14 cellular contexts compared by ENCODE assay signal in the genomic region with DNA sequence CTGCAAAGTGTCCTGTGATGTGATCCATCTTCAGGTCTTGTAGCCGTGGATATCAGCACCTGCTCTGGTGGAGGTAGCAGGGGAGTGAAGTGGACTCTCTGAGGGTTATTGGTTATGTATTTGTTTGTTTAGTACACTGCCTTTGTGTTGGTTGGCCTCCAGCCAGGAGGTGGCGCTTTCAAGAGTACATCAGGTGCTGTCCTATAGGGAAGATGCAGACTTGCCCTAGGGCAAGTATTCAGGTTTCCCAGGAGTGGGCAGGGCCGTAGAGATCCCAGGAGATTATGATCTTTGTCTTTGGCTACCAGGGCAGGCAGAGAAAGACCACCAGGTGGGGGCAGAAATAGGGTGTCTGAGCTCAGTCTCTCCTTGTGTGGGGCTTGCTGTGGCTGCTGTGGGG.
DNase-seq lines count a peak whose midpoint lies in the region; ATAC-seq and TF ChIP-seq lines count a peak whose summit lies in the region.
"Had no signal": no experiment of that assay in that cellular context is flagged by ENCODE, and none has a peak within 500 bp of the region (broad histone marks: within the 10 kb centered on the region; RNA-seq: fewer than 3 reads in every experiment).

No MANE protein-coding gene starts in this region.

- H3K9me2 ChIP-seq in Karpas-422 (replicated peaks; ENCODE audit: insufficient read depth, low read length): no peaks in the 10 kb centered on the region

- H3K4me3 ChIP-seq in Karpas-422 (ENCODE audit: low read length) (no peak overlapping the region), mucosa of descending colon (no peak overlapping the region), spleen (no peak overlapping the region)

- H4K20me1 ChIP-seq in Karpas-422 (ENCODE audit: insufficient read depth, low read depth, low read length): no peaks in the 10 kb centered on the region

- H3K36me3 ChIP-seq in Karpas-422 (ENCODE audit: insufficient read depth, low read length): no peaks in the 10 kb centered on the region
- H3K36me3 ChIP-seq in mucosa of descending colon (ENCODE audit: low read depth): no peaks in the 10 kb centered on the region
- no peaks in the 10 kb centered on the region for H3K36me3 ChIP-seq in spleen

- peaks cover 14% of the 10 kb centered on the region for H3K4me1 Mint-ChIP-seq in stimulated activated memory B cell treated with anti-CD40 and anti-IgM and Interleukin-4, amounts not matched to agents 10 μg/mL and 1 μg/mL and 100 μg/mL, for 72 hours
- H3K4me1 Mint-ChIP-seq: CD14-positive monocyte had no signal

- DNase-seq in DMS79 treated with DMSO at 0.1 percent for 48 hours (lab: John Stamatoyannopoulos, UW): peak; percentile 23
- DNase-seq in Karpas-422: peak; percentile 53
- DNase-seq in NCI-H69 (lab: John Stamatoyannopoulos, UW): peak; percentile 81
- peak in 2 of 3 donors; percentile 21 to 22 for DNase-seq in mucosa of descending colon
- no peak for DNase-seq in spleen
- no peak for DNase-seq in left cardiac atrium
- DNase-seq: cerebellar nuclear complex; HFFc6; stimulated activated naive CD8-positive, alpha-beta T cell treated with anti-CD3 and anti-CD28 coated beads, Interleukin-15, Interleukin-2, amounts not matched to agents 100 U/mL and 50 U/mL, for 24 hours had no signal

- no peak overlapping the region for H3K4me3 Mint-ChIP-seq in stimulated activated memory B cell treated with anti-CD40 and anti-IgM and Interleukin-4, amounts not matched to agents 10 μg/mL and 1 μg/mL and 100 μg/mL, for 72 hours
- H3K4me3 Mint-ChIP-seq: CD14-positive monocyte; HFFc6; T-helper 1 cell treated with Interleukin-12 subunit alpha and Interleukin-12 subunit beta and Interleukin-4 antibody, amounts not matched to agents 30 μg/mL and 1 μg/mL, for 36 hours had no signal

- ATAC-seq in mucosa of descending colon: no peak
- ATAC-seq in stimulated activated memory B cell treated with anti-CD40 and anti-IgM and Interleukin-4, amounts not matched to agents 10 μg/mL and 1 μg/mL and 100 μg/mL, for 72 hours: no peak
- no peak for ATAC-seq in left cardiac atrium
- ATAC-seq in HG02763 (IDR thresholded peaks at IDR 0.05; ENCODE audit: unreplicated experiment): no peak
- ATAC-seq: activated naive CD4-positive, alpha-beta T cell treated with anti-CD3 and anti-CD28 coated beads, Interleukin-2, amount 50 U/mL, for 72 hours; stimulated activated naive CD8-positive, alpha-beta T cell treated with anti-CD3 and anti-CD28 coated beads, Interleukin-15, Interleukin-2, amounts not matched to agents 100 U/mL and 50 U/mL, for 24 hours had no signal

- no peaks in the 10 kb centered on the region for H3K9me3 ChIP-seq in Karpas-422 (ENCODE audit: low read length)
- H3K9me3 ChIP-seq in mucosa of descending colon: no peaks in the 10 kb centered on the region
- no peaks in the 10 kb centered on the region for H3K9me3 ChIP-seq in spleen

- no peak overlapping the region for H3K4me2 ChIP-seq in Karpas-422 (ENCODE audit: low read depth, low read length, poor library complexity, severe bottlenecking)

- no peaks in the 10 kb centered on the region for H3K27me3 ChIP-seq in Karpas-422 (ENCODE audit: low read length)
- H3K27me3 ChIP-seq in spleen (replicated peaks in 1 of 7): no peaks in the 10 kb centered on the region

- H3K36me3 Mint-ChIP-seq in stimulated activated memory B cell treated with anti-CD40 and anti-IgM and Interleukin-4, amounts not matched to agents 10 μg/mL and 1 μg/mL and 100 μg/mL, for 72 hours: no peaks in the 10 kb centered on the region
- H3K36me3 Mint-ChIP-seq: activated naive CD4-positive, alpha-beta T cell treated with anti-CD3 and anti-CD28 coated beads, Interleukin-2, amount 50 U/mL, for 72 hours; CD14-positive monocyte had no signal

- intact Hi-C loops in mucosa of descending colon (cut with DNase I, micrococcal nuclease) (no loop called here), spleen (cut with DNase I; ENCODE audit: low total_unique reads) (no loop called here), left cardiac atrium (cut with DNase I) (no loop called here)

- TF ChIP-seq POLR2A in spleen (IDR thresholded peaks at IDR 0.05): no peak

- H3K9me3 Mint-ChIP-seq in stimulated activated memory B cell treated with anti-CD40 and anti-IgM and Interleukin-4, amounts not matched to agents 10 μg/mL and 1 μg/mL and 100 μg/mL, for 72 hours: peaks cover 2% of the 10 kb centered on the region

- no peak overlapping the region for H3K27ac Mint-ChIP-seq in stimulated activated memory B cell treated with anti-CD40 and anti-IgM and Interleukin-4, amounts not matched to agents 10 μg/mL and 1 μg/mL and 100 μg/mL, for 72 hours
- H3K27ac Mint-ChIP-seq: activated naive CD4-positive, alpha-beta T cell treated with anti-CD3 and anti-CD28 coated beads, Interleukin-2, amount 50 U/mL, for 72 hours; CD14-positive monocyte; HFFc6; T-helper 1 cell treated with Interleukin-12 subunit alpha and Interleukin-12 subunit beta and Interleukin-4 antibody, amounts not matched to agents 30 μg/mL and 1 μg/mL, for 36 hours had no signal

- H3K27ac ChIP-seq in Karpas-422 (ENCODE audit: low read length) (no peak overlapping the region), spleen (no peak overlapping the region)

- no peaks in the 10 kb centered on the region for H3K79me2 ChIP-seq in Karpas-422 (ENCODE audit: low read length)

- H3K27me3 Mint-ChIP-seq in stimulated activated memory B cell treated with anti-CD40 and anti-IgM and Interleukin-4, amounts not matched to agents 10 μg/mL and 1 μg/mL and 100 μg/mL, for 72 hours: peaks cover 3% of the 10 kb centered on the region

- H3K4me1 ChIP-seq in Karpas-422 (ENCODE audit: low read length) (peaks cover 7% of the 10 kb centered on the region), mucosa of descending colon (ENCODE audit: low read depth) (no peaks in the 10 kb centered on the region), spleen (no peaks in the 10 kb centered on the region)

- 74 to 90% (median 84%) methylated on average over 3 of the region's 3 CpGs for whole genome bisulfite sequencing in spleen, 5 donors

- peak overlapping the region; percentile 55; the same call in 1 of the 2 replicates for H2AFZ ChIP-seq in Karpas-422 (ENCODE audit: low read length)

- TF ChIP-seq CTCF in mucosa of descending colon (IDR thresholded peaks at IDR 0.05) (no peak), spleen (IDR thresholded peaks at IDR 0.05 in 8 of 11, conservative IDR thresholded peaks at IDR 0.05 in 3 of 11) (no peak)

- H3K9ac ChIP-seq in Karpas-422 (ENCODE audit: low read length): no peak overlapping the region

Comparison
In these comparisons a context has a peak if more than half of its experiments do, and no peak if none do; other contexts are left out.
1. DNase-seq: peak in DMS79 treated with DMSO at 0.1 percent for 48 hours (single experiment), Karpas-422 (single experiment), NCI-H69 (single experiment) and mucosa of descending colon (2 of 3); none in spleen (single experiment) and left cardiac atrium (single experiment).